ENCODE assay signal across 14 cellular contexts in the genomic region with DNA sequence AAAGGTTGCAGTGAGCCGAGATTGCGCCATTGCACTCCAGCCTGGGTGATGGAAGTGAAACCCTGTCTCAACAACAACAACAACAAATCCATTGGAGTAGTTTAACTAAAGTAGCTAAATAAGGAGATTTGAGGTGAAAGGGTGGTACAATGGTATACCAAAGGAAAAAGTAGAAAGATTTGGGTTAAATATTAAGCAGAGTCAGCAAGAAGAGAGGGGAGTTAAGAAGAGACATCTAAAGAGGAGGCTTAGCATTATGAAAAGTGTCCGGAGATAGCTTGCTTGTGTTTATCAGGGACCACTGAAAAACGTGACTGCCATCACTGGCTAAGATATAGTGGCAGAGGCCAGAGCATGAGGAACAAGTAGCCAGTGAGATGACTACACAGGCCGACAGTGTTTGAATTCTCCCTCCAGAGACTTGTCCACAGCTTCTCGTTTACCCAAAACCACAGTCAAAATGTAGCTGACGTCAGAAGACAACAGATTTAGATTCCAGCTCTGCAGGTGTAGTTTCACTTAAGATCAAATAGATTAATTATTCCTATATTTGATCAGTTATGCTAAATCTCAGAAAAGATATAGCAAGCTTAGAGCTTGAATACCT. TPM values are rescaled to one million over a fixed set of nuclear protein-coding genes. Genes with fewer than 3 reads are reported as not detected.
DNase-seq lines count a peak whose midpoint lies in the region; ATAC-seq and TF ChIP-seq lines count a peak whose summit lies in the region.
"Had no signal": no experiment of that assay in that cellular context is flagged by ENCODE, and none has a peak within 500 bp of the region (broad histone marks: within the 10 kb centered on the region; RNA-seq: fewer than 3 reads in every experiment).

No MANE protein-coding gene starts in this region.

- peaks cover 28% of the 10 kb centered on the region for H3K36me3 Mint-ChIP-seq in activated CD8-positive, alpha-beta memory T cell treated with anti-CD3 and anti-CD28 coated beads, Interleukin-2, amount 10 ng/mL, durations not matched to agents 7 days and 5 days
- H3K36me3 Mint-ChIP-seq in Caco-2 (ENCODE audit: insufficient read depth, unreplicated experiment) (peaks cover 67% of the 10 kb centered on the region), natural killer cell (peaks cover 7% of the 10 kb centered on the region)
- peaks cover 7% of the 10 kb centered on the region for H3K36me3 Mint-ChIP-seq in activated CD4-positive, alpha-beta memory T cell treated with anti-CD3 and anti-CD28 coated beads for 36 hours

- H3K27me3 Mint-ChIP-seq in activated CD8-positive, alpha-beta memory T cell treated with anti-CD3 and anti-CD28 coated beads, Interleukin-2, amount 10 ng/mL, durations not matched to agents 7 days and 5 days = no peaks in the 10 kb centered on the region
- no peaks in the 10 kb centered on the region for H3K27me3 Mint-ChIP-seq in Caco-2 (ENCODE audit: insufficient read depth, unreplicated experiment)
- H3K27me3 Mint-ChIP-seq in activated CD4-positive, alpha-beta memory T cell treated with anti-CD3 and anti-CD28 coated beads for 36 hours = no peaks in the 10 kb centered on the region
- no peaks in the 10 kb centered on the region for H3K27me3 Mint-ChIP-seq in natural killer cell (ENCODE audit: low read depth in 2 of 2)

- H3K4me3 Mint-ChIP-seq in activated CD8-positive, alpha-beta memory T cell treated with anti-CD3 and anti-CD28 coated beads, Interleukin-2, amount 10 ng/mL, durations not matched to agents 7 days and 5 days = no peak overlapping the region
- H3K4me3 Mint-ChIP-seq in Caco-2 (ENCODE audit: unreplicated experiment) = no peak overlapping the region
- H3K4me3 Mint-ChIP-seq in activated CD4-positive, alpha-beta memory T cell treated with anti-CD3 and anti-CD28 coated beads for 36 hours = no peak overlapping the region
- H3K4me3 Mint-ChIP-seq in natural killer cell = no peak overlapping the region

- no peaks in the 10 kb centered on the region for H3K9me3 Mint-ChIP-seq in activated CD8-positive, alpha-beta memory T cell treated with anti-CD3 and anti-CD28 coated beads, Interleukin-2, amount 10 ng/mL, durations not matched to agents 7 days and 5 days (ENCODE audit: low read depth)
- H3K9me3 Mint-ChIP-seq in Caco-2 (ENCODE audit: unreplicated experiment) = no peaks in the 10 kb centered on the region
- H3K9me3 Mint-ChIP-seq in activated CD4-positive, alpha-beta memory T cell treated with anti-CD3 and anti-CD28 coated beads for 36 hours = no peaks in the 10 kb centered on the region
- H3K9me3 Mint-ChIP-seq in natural killer cell = no peaks in the 10 kb centered on the region

- intact Hi-C loops in Caco-2 (cut with micrococcal nuclease; ENCODE audit: unreplicated experiment) (no loop called here), natural killer cell (cut with micrococcal nuclease) (no loop called here)
- intact Hi-C loops in activated CD4-positive, alpha-beta memory T cell treated with anti-CD3 and anti-CD28 coated beads for 36 hours (cut with micrococcal nuclease) = no loop called here

- CTCF ChIA-PET in activated CD8-positive, alpha-beta memory T cell treated with anti-CD3 and anti-CD28 coated beads, Interleukin-2, amount 10 ng/mL, durations not matched to agents 7 days and 5 days (lab: Charles Lee) = interaction anchor here (0.9 to 1.5 kb wide), 6 partner anchors 18 to 162 kb away, joined by 3 to 5 read pairs (median 3); no protein-coding TSS in a partner anchor
- CTCF ChIA-PET in Caco-2 (lab: Charles Lee) = interaction anchor here (0.6 to 0.7 kb wide), 4 partner anchors 20 to 341 kb away, joined by 3 to 4 read pairs (median 3); no protein-coding TSS in a partner anchor
- CTCF ChIA-PET in activated CD4-positive, alpha-beta memory T cell treated with anti-CD3 and anti-CD28 coated beads for 36 hours (lab: Charles Lee) = interaction anchor here (1.5 kb wide), 1 partner anchor 20 kb away, joined by 4 read pairs; no protein-coding TSS in a partner anchor

- no peaks in the 10 kb centered on the region for H3K27me3 ChIP-seq in Caco-2 (replicated peaks; ENCODE audit: control insufficient read depth, insufficient read depth, low read length)
- H3K27me3 ChIP-seq: right atrium auricular region, SJSA1 had no signal

- H3K4me1 ChIP-seq in Caco-2 = peaks cover 1% of the 10 kb centered on the region

- POLR2A ChIA-PET in Caco-2 (lab: Charles Lee) = interaction anchor here (0.6 kb wide), 1 partner anchor 173 kb away, joined by 8 read pairs; no protein-coding TSS in a partner anchor
- POLR2A ChIA-PET in activated CD4-positive, alpha-beta memory T cell treated with anti-CD3 and anti-CD28 coated beads for 36 hours (lab: Charles Lee) = interaction anchor here (1.0 kb wide), 1 partner anchor 112 kb away, joined by 3 read pairs; no protein-coding TSS in a partner anchor

- peaks cover 9% of the 10 kb centered on the region for H3K36me3 ChIP-seq in Caco-2 (ENCODE audit: control insufficient read depth, insufficient read depth, low read length)

- DNase-seq in activated CD8-positive, alpha-beta memory T cell treated with anti-CD3 and anti-CD28 coated beads, Interleukin-2, amount 10 ng/mL, durations not matched to agents 7 days and 5 days = no peak
- no peak for DNase-seq in activated CD8-positive, alpha-beta memory T cell treated with anti-CD3 and anti-CD28 coated beads for 24 hours
- DNase-seq in Caco-2 (no peak), natural killer cell (no peak), CD1c-positive myeloid dendritic cell (ENCODE audit: extremely low spot score) (no peak), kidney tubule cell (ENCODE audit: low spot score) (no peak)
- no peak for DNase-seq in activated CD4-positive, alpha-beta memory T cell treated with anti-CD3 and anti-CD28 coated beads for 36 hours
- DNase-seq: hippocampal formation, midbrain, NCI-H2171, NCI-H748 treated with DMSO at 0.1 percent for 48 hours had no signal

- H3K4me1 Mint-ChIP-seq in activated CD8-positive, alpha-beta memory T cell treated with anti-CD3 and anti-CD28 coated beads, Interleukin-2, amount 10 ng/mL, durations not matched to agents 7 days and 5 days = peaks cover 21% of the 10 kb centered on the region
- H3K4me1 Mint-ChIP-seq in Caco-2 (ENCODE audit: low read depth, unreplicated experiment) (peaks cover 14% of the 10 kb centered on the region), natural killer cell (peaks cover 6 to 8% of the 10 kb centered on the region in 2 donors)
- peaks cover 18% of the 10 kb centered on the region for H3K4me1 Mint-ChIP-seq in activated CD4-positive, alpha-beta memory T cell treated with anti-CD3 and anti-CD28 coated beads for 36 hours (ENCODE audit: low read depth)

- ATAC-seq in activated CD8-positive, alpha-beta memory T cell treated with anti-CD3 and anti-CD28 coated beads, Interleukin-2, amount 10 ng/mL, durations not matched to agents 7 days and 5 days = peak; percentile 31
- ATAC-seq in natural killer cell (no peak), GM21529 (IDR thresholded peaks at IDR 0.05; ENCODE audit: unreplicated experiment) (no peak)

- H3K9me3 ChIP-seq in Caco-2 = no peaks in the 10 kb centered on the region
- H3K9me3 ChIP-seq: right atrium auricular region, SJSA1 had no signal

- H3K4me3 ChIP-seq in Caco-2 (ENCODE audit: low read depth, low read length) = no peak overlapping the region
- H3K4me3 ChIP-seq: right atrium auricular region, SJSA1 had no signal

- no peak for TF ChIP-seq CTCF in Caco-2 (IDR thresholded peaks at IDR 0.05; ENCODE audit: insufficient read depth in 1 of 2, low read depth in 1 of 2, low read length in 1 of 2, severe bottlenecking in 1 of 2, unreplicated experiment in 1 of 2)
- TF ChIP-seq CTCF in natural killer cell (IDR thresholded peaks at IDR 0.05) = no peak

- BruUV-seq in Caco-2 (replicated peaks; lab: Mats Ljungman, UMichigan) = TSS peak; percentile 3

- H3K27ac Mint-ChIP-seq in activated CD8-positive, alpha-beta memory T cell treated with anti-CD3 and anti-CD28 coated beads, Interleukin-2, amount 10 ng/mL, durations not matched to agents 7 days and 5 days = peak overlapping the region; percentile 61
- H3K27ac Mint-ChIP-seq in Caco-2 (ENCODE audit: unreplicated experiment) (no peak overlapping the region), natural killer cell (peak overlapping the region; percentile 21 to 52)
- peak overlapping the region; percentile 30 for H3K27ac Mint-ChIP-seq in activated CD4-positive, alpha-beta memory T cell treated with anti-CD3 and anti-CD28 coated beads for 36 hours

RNA-seq across cellular contexts. Expression of gene GRK2, which starts 32.6 kb away (rescaled TPM):
- total RNA-seq in activated CD8-positive, alpha-beta memory T cell treated with anti-CD3 and anti-CD28 coated beads, Interleukin-2, amount 10 ng/mL, durations not matched to agents 7 days and 5 days = 100 to 1,000 TPM; 366 to 402 TPM
- total RNA-seq in Caco-2 (2022) (113 and 120 TPM in 2 replicates), natural killer cell (100 to 1,000 TPM; 390 to 482 (median 441) TPM)
- total RNA-seq in activated CD4-positive, alpha-beta memory T cell treated with anti-CD3 and anti-CD28 coated beads for 36 hours = 100 to 1,000 TPM; 273 to 279 TPM

RNA-seq across cellular contexts. Expression of gene ANKRD13D, which starts 55.4 kb away (rescaled TPM):
- total RNA-seq in activated CD8-positive, alpha-beta memory T cell treated with anti-CD3 and anti-CD28 coated beads, Interleukin-2, amount 10 ng/mL, durations not matched to agents 7 days and 5 days = 100 to 1,000 TPM; 148 to 172 TPM
- total RNA-seq in Caco-2 (2022) = 83.3 and 88.6 TPM in 2 replicates
- total RNA-seq in activated CD4-positive, alpha-beta memory T cell treated with anti-CD3 and anti-CD28 coated beads for 36 hours = 10 to 100 TPM; 85.9 to 89.4 TPM
- 100 to 1,000 TPM; 212 to 316 (median 231) TPM for total RNA-seq in natural killer cell
